30 cellular contexts compared by ENCODE assay signal in the genomic region with DNA sequence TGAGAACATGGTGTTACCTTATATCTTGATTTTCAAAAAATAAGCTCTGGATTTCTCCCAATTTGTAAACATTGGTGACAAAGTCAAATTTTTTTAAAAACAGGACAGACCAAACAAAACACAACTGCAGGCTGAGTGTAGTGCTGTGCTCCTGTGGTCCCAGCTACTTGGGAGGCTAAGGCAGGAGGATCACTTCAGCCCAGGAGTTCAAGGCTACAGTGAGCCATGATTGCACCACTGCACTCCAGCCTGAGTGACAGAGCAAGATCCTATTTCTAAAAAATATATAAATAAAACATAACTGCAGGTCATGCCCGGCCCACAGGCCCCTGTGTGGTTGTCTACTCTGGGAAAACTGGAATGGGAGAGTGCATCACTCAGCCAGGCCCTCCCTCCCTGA. TPM values are rescaled to one million over a fixed set of nuclear protein-coding genes. Genes with fewer than 3 reads are reported as not detected.
"Had no signal": no experiment of that assay in that cellular context is flagged by ENCODE, and none has a peak within 500 bp of the region (broad histone marks: within the 10 kb centered on the region; RNA-seq: fewer than 3 reads in every experiment).

No MANE protein-coding gene starts in this region.

- H3K9me3 Mint-ChIP-seq: immature natural killer cell; mesothelial cell of epicardium; natural killer cell treated with Interleukin-12 subunit alpha and Interleukin-12 subunit beta and Interleukin-15 and Interleukin-18, amount 100 ng/mL, for 72 hours; stimulated activated naive B cell treated with anti-CD40 and anti-IgM and Interleukin-4, amounts not matched to agents 10 μg/mL and 1 μg/mL and 100 μg/mL, for 72 hours had no signal

- H3K27me3 Mint-ChIP-seq: natural killer cell treated with Interleukin-12 subunit alpha and Interleukin-12 subunit beta and Interleukin-15 and Interleukin-18, amount 100 ng/mL, for 72 hours; stimulated activated naive B cell treated with anti-CD40 and anti-IgM and Interleukin-4, amounts not matched to agents 10 μg/mL and 1 μg/mL and 100 μg/mL, for 72 hours had no signal

- H3K27ac ChIP-seq: left ventricle myocardium inferior, ovary, prostate gland, sigmoid colon, stomach, testis, thyroid gland, transverse colon, upper lobe of left lung, vagina had no signal

- ATAC-seq: naive thymus-derived CD4-positive, alpha-beta T cell; natural killer cell treated with Interleukin-12 subunit alpha and Interleukin-12 subunit beta and Interleukin-15 and Interleukin-18, amount 100 ng/mL, for 72 hours; right cardiac atrium; stimulated activated naive B cell treated with anti-CD40 and anti-IgM and Interleukin-4, amounts not matched to agents 10 μg/mL and 1 μg/mL and 100 μg/mL, for 72 hours; stimulated activated naive CD8-positive, alpha-beta T cell treated with anti-CD3 and anti-CD28 coated beads, Interleukin-15, Interleukin-2, amounts not matched to agents 100 U/mL and 50 U/mL, for 24 hours had no signal

- H3K4me3 ChIP-seq: left ventricle myocardium inferior, lung, ovary, prostate gland, sigmoid colon, stomach, testis, thyroid gland, transverse colon, upper lobe of left lung, vagina had no signal

- H3K4me3 Mint-ChIP-seq: immature natural killer cell; mesothelial cell of epicardium; natural killer cell treated with Interleukin-12 subunit alpha and Interleukin-12 subunit beta and Interleukin-15 and Interleukin-18, amount 100 ng/mL, for 72 hours; stimulated activated naive B cell treated with anti-CD40 and anti-IgM and Interleukin-4, amounts not matched to agents 10 μg/mL and 1 μg/mL and 100 μg/mL, for 72 hours had no signal

- H3K27me3 ChIP-seq: ovary, sigmoid colon, stomach, testis, thyroid gland, transverse colon, upper lobe of left lung, vagina had no signal

- H3K27ac Mint-ChIP-seq: immature natural killer cell; mesothelial cell of epicardium; natural killer cell treated with Interleukin-12 subunit alpha and Interleukin-12 subunit beta and Interleukin-15 and Interleukin-18, amount 100 ng/mL, for 72 hours; stimulated activated naive B cell treated with anti-CD40 and anti-IgM and Interleukin-4, amounts not matched to agents 10 μg/mL and 1 μg/mL and 100 μg/mL, for 72 hours had no signal

- H3K36me3 ChIP-seq: left ventricle myocardium inferior, ovary, prostate gland, sigmoid colon, stomach, thyroid gland, transverse colon, upper lobe of left lung, vagina had no signal

- DNase-seq: hypothalamus; immature natural killer cell; left ventricle myocardium inferior; mesendoderm; naive thymus-derived CD4-positive, alpha-beta T cell; ovary; retina; right cardiac atrium; sigmoid colon; small intestine; stimulated activated CD4-positive, alpha-beta T cell treated with anti-CD3 and anti-CD28 coated beads, Interleukin-1b, Interleukin-23, amount 100 ng/mL, for 48 hours; stimulated activated CD4-positive, alpha-beta T cell treated with anti-CD3 and anti-CD28 coated beads, Interleukin-2, amount 100 ng/mL, for 48 hours; stimulated activated naive B cell treated with anti-CD40 and anti-IgM and Interleukin-4, amounts not matched to agents 10 μg/mL and 1 μg/mL and 100 μg/mL, for 72 hours; stimulated activated naive CD8-positive, alpha-beta T cell treated with anti-CD3 and anti-CD28 coated beads, Interleukin-15, Interleukin-2, amounts not matched to agents 100 U/mL and 50 U/mL, for 24 hours; stomach; testis; thyroid gland; transverse colon; upper lobe of left lung had no signal

- H3K9me3 ChIP-seq: left ventricle myocardium inferior, ovary, prostate gland, sigmoid colon, stomach, testis, thyroid gland, transverse colon, upper lobe of left lung, vagina had no signal

- H3K36me3 Mint-ChIP-seq: immature natural killer cell; mesothelial cell of epicardium; natural killer cell treated with Interleukin-12 subunit alpha and Interleukin-12 subunit beta and Interleukin-15 and Interleukin-18, amount 100 ng/mL, for 72 hours; stimulated activated naive B cell treated with anti-CD40 and anti-IgM and Interleukin-4, amounts not matched to agents 10 μg/mL and 1 μg/mL and 100 μg/mL, for 72 hours had no signal

- H3K4me1 ChIP-seq: prostate gland had no signal

RNA-seq across cellular contexts. Expression of gene UROC1, which starts 37.9 kb away (rescaled TPM):
- total RNA-seq: kidney; left ventricle myocardium inferior; lower leg skin; mesothelial cell of epicardium; mononuclear cell; naive thymus-derived CD4-positive, alpha-beta T cell; natural killer cell treated with Interleukin-12 subunit alpha and Interleukin-12 subunit beta and Interleukin-15 and Interleukin-18, amount 100 ng/mL, for 72 hours; omental fat pad; right cardiac atrium; sigmoid colon; stomach; thyroid gland; transverse colon; upper lobe of left lung; urinary bladder; vagina had no signal
- polyA plus RNA-seq: immature natural killer cell; naive thymus-derived CD4-positive, alpha-beta T cell; neural cell; right cardiac atrium; stomach had no signal

RNA-seq across cellular contexts. Expression of gene CHST13, which starts 44.3 kb away (rescaled TPM):
- total RNA-seq: mesothelial cell of epicardium had no signal
- polyA plus RNA-seq: naive thymus-derived CD4-positive, alpha-beta T cell; neural cell had no signal
